Comparison of ENCODE assay signal across 8 cellular contexts in genomic region chr1:40709100-40709801, GRCh38. TPM values are rescaled to one million over a fixed set of nuclear protein-coding genes. Genes with fewer than 3 reads are reported as not detected.
DNase-seq lines count a peak whose midpoint lies in the region; ATAC-seq and TF ChIP-seq lines count a peak whose summit lies in the region.

No MANE protein-coding gene starts in this region.

- CTCF ChIA-PET in AG04450 (lab: Charles Lee) = interaction anchor here (0.9 to 1.3 kb wide), 3 partner anchors 18 to 176 kb away, joined by 3 to 4 read pairs (median 3); no protein-coding TSS in a partner anchor

- no peaks in the 10 kb centered on the region for H3K9me3 Mint-ChIP-seq in activated CD4-positive, alpha-beta T cell treated with anti-CD3 and anti-CD28 coated beads, Interleukin-2, amount 10 ng/mL, durations not matched to agents 24 days and 14 days

- DNase-seq in AG04450 (ENCODE audit: low read depth, low spot score) (peak; percentile 90), NCI-H510A treated with DMSO at 0.1 percent for 48 hours (lab: John Stamatoyannopoulos, UW) (peak; percentile 100), dedifferentiated amniotic fluid mesenchymal stem cell (ENCODE audit: extremely low spot score) (peak; percentile 96), left colon (peak; percentile 76 to 93)
- DNase-seq in activated CD4-positive, alpha-beta T cell treated with anti-CD3 and anti-CD28 coated beads, Interleukin-2, amount 10 ng/mL, durations not matched to agents 24 days and 14 days = peak; percentile 93
- DNase-seq in stimulated activated CD4-positive, alpha-beta T cell treated with anti-CD3 and anti-CD28 coated beads, Interleukin-1b, Interleukin-23, amount 100 ng/mL, for 48 hours = peak; percentile 80

- no peaks in the 10 kb centered on the region for H3K27me3 ChIP-seq in AG04450 (ENCODE audit: control insufficient read depth, insufficient read depth, low read length)

- no peaks in the 10 kb centered on the region for H3K9me3 ChIP-seq in AG04450 (ENCODE audit: control insufficient read depth, insufficient read depth, low read length)

- H3K4me3 Mint-ChIP-seq in activated CD4-positive, alpha-beta T cell treated with anti-CD3 and anti-CD28 coated beads, Interleukin-2, amount 10 ng/mL, durations not matched to agents 24 days and 14 days = peak overlapping the region; percentile 88

- H3K27ac Mint-ChIP-seq in activated CD4-positive, alpha-beta T cell treated with anti-CD3 and anti-CD28 coated beads, Interleukin-2, amount 10 ng/mL, durations not matched to agents 24 days and 14 days = peak overlapping the region; percentile 90

- no peaks in the 10 kb centered on the region for H3K27me3 Mint-ChIP-seq in activated CD4-positive, alpha-beta T cell treated with anti-CD3 and anti-CD28 coated beads, Interleukin-2, amount 10 ng/mL, durations not matched to agents 24 days and 14 days

- intact Hi-C loops in activated CD4-positive, alpha-beta T cell treated with anti-CD3 and anti-CD28 coated beads, Interleukin-2, amount 10 ng/mL, durations not matched to agents 24 days and 14 days (cut with micrococcal nuclease) = loop anchor here (1.0 kb wide), 2 partner anchors 8 to 17 kb away; no protein-coding TSS in a partner anchor
- intact Hi-C loops in left colon (cut with DNase I, micrococcal nuclease) = no loop called here

- peak overlapping the region; percentile 69 for H3K4me3 ChIP-seq in AG04450 (ENCODE audit: low read depth, low read length)

- H3K36me3 Mint-ChIP-seq in activated CD4-positive, alpha-beta T cell treated with anti-CD3 and anti-CD28 coated beads, Interleukin-2, amount 10 ng/mL, durations not matched to agents 24 days and 14 days (ENCODE audit: low read depth) = peaks cover 16% of the 10 kb centered on the region

- POLR2A ChIA-PET in AG04450 (lab: Yijun Ruan, JAX) = interaction anchor here (3.3 kb wide), 1 partner anchor 18 kb away, joined by 18 read pairs; the partner anchor contains the start of gene NFYC

- ATAC-seq in GM19025 (IDR thresholded peaks at IDR 0.05; ENCODE audit: low read depth, unreplicated experiment) (peak; percentile 88), HG03196 (IDR thresholded peaks at IDR 0.05; ENCODE audit: unreplicated experiment) (peak; percentile 73), left colon (peak; percentile 91)

- peaks cover 50% of the 10 kb centered on the region for H3K4me1 Mint-ChIP-seq in activated CD4-positive, alpha-beta T cell treated with anti-CD3 and anti-CD28 coated beads, Interleukin-2, amount 10 ng/mL, durations not matched to agents 24 days and 14 days

- H3K27ac ChIP-seq in AG04450 (ENCODE audit: low read depth, low read length) = peak overlapping the region; percentile 81

- TF ChIP-seq CTCF in AG04450 (IDR thresholded peaks at IDR 0.05; ENCODE audit: low read depth, low read length) = no peak

RNA-seq across cellular contexts. Expression of gene NFYC, which starts 17.7 kb away (rescaled TPM):
- 37.9 and 39.9 TPM in 2 replicates for polyA plus RNA-seq in AG04450 (2011; rRNA removed)
- 56.4 and 64.6 TPM in 2 replicates for polyA minus RNA-seq in AG04450 (2011; rRNA and poly(A)+ RNA removed)
- 66.5 and 73.2 TPM in 2 replicates for total RNA-seq in activated CD4-positive, alpha-beta T cell treated with anti-CD3 and anti-CD28 coated beads, Interleukin-2, amount 10 ng/mL, durations not matched to agents 24 days and 14 days
- total RNA-seq in left colon = 10 to 100 TPM; 62.5 TPM

RNA-seq across cellular contexts. Expression of gene RIMS3, which starts 43.8 kb away (rescaled TPM):
- polyA plus RNA-seq in AG04450 (2011; rRNA removed) = 0.33 and 0.36 TPM in 2 replicates
- 0.55 and 0.61 TPM in 2 replicates for polyA minus RNA-seq in AG04450 (2011; rRNA and poly(A)+ RNA removed)
- 2.0 and 2.4 TPM in 2 replicates for total RNA-seq in activated CD4-positive, alpha-beta T cell treated with anti-CD3 and anti-CD28 coated beads, Interleukin-2, amount 10 ng/mL, durations not matched to agents 24 days and 14 days
- total RNA-seq in left colon = 10 to 100 TPM in 1 of 2 donors, 1 to 10 TPM in 1; 6.4 to 15.6 TPM

Comparison
In these comparisons a context has a peak if more than half of its experiments do, and no peak if none do; other contexts are left out.
1. Peak in every context shown above with its lines: DNase-seq, ATAC-seq, H3K4me3 ChIP-seq and H3K27ac ChIP-seq.